Comparison of ENCODE assay signal across 14 cellular contexts in genomic region chr7:44432381-44432977, GRCh38. TPM values are rescaled to one million over a fixed set of nuclear protein-coding genes. Genes with fewer than 3 reads are reported as not detected.
DNase-seq lines count a peak whose midpoint lies in the region; ATAC-seq, FAIRE-seq and TF ChIP-seq lines count a peak whose summit lies in the region.
"Had no signal": no experiment of that assay in that cellular context is flagged by ENCODE, and none has a peak within 500 bp of the region (broad histone marks: within the 10 kb centered on the region; RNA-seq: fewer than 3 reads in every experiment).

No MANE protein-coding gene starts in this region.

- no peak overlapping the region for H4K91ac ChIP-seq in H1 (replicated peaks; ENCODE audit: insufficient read length, low read length)

- POLR2A ChIA-PET in OCI-LY7 (lab: Charles Lee) = interaction anchor here (0.6 to 2.9 kb wide), 14 partner anchors 8 to 326 kb away, joined by 3 to 9 read pairs (median 4); no protein-coding TSS in a partner anchor
- POLR2A ChIA-PET in H1 (lab: Charles Lee; ENCODE audit: partially characterized antibody) = interaction anchor here (0.7 to 1.2 kb wide), 3 partner anchors 10 to 38 kb away, joined by 3 read pairs; no protein-coding TSS in a partner anchor

- H3K27ac ChIP-seq in left ventricle myocardium inferior (replicated peaks) (peak overlapping the region; percentile 56), heart left ventricle (no peak overlapping the region), OCI-LY7 (ENCODE audit: low read depth, low read length, poor library complexity, severe bottlenecking) (peak overlapping the region; percentile 83), H1 (ENCODE audit: low read depth, low read length) (no peak overlapping the region)

- TF ChIP-seq EP300 in H1 (IDR thresholded peaks at IDR 0.05; ENCODE audit: borderline replicate concordance in 1 of 2, low read depth in 2 of 2, low read length in 2 of 2) = no peak

- no peak overlapping the region for H4K5ac ChIP-seq in H1 (ENCODE audit: insufficient read length, low read depth, low read length)

- FAIRE-seq in H1 (lab: Jason Lieb, UNC) (no peak), urothelium cell line (lab: Jason Lieb, UNC) (peak; percentile 9)
- FAIRE-seq: GM12878 had no signal

- H2AFZ ChIP-seq in OCI-LY7 (ENCODE audit: low read length) = no peak overlapping the region
- no peak overlapping the region for H2AFZ ChIP-seq in H1 (ENCODE audit: low read length)

- no TSS peak for BruUV-seq in OCI-LY7 (replicated peaks; lab: Mats Ljungman, UMichigan)

- H3K4me3 ChIP-seq in left ventricle myocardium inferior = no peak overlapping the region
- H3K4me3 ChIP-seq in heart left ventricle = no peak overlapping the region
- no peak overlapping the region for H3K4me3 ChIP-seq in OCI-LY7 (ENCODE audit: low read depth, low read length, poor library complexity, severe bottlenecking)
- no peak overlapping the region for H3K4me3 ChIP-seq in H1 (ENCODE audit: extremely low read depth in 1 of 4, insufficient read depth in 2 of 4, low read depth in 3 of 4, low read length in 4 of 4)
- H3K4me3 ChIP-seq: GM12878 had no signal

- H3K23me2 ChIP-seq in H1 (ENCODE audit: low read depth, low read length) = no peaks in the 10 kb centered on the region

- no peak overlapping the region for H3K56ac ChIP-seq in H1 (replicated peaks; ENCODE audit: insufficient read length, low read depth, low read length)

- 94 to 96% (median 95%) methylated on average over 6 of the region's 6 CpGs for WGBS in heart left ventricle, 4 donors
- 93% methylated on average over 6 of the region's 6 CpGs; no CpG with 5 or more reads in 1 of the 2 experiments for WGBS in H1 (ENCODE audit: extremely low coverage in 1 of 2, insufficient coverage in 1 of 2, insufficient read length in 1 of 2, insufficient replicate concordance in 2 of 2, low coverage in 1 of 2, low lambda C conversion rate in 2 of 2, missing lambda C conversion rate in 1 of 2), 2 experiments

- no peak overlapping the region for H2BK20ac ChIP-seq in H1 (ENCODE audit: low read length)

- H3K9me2 ChIP-seq in OCI-LY7 (ENCODE audit: insufficient read depth, low read length) = no peaks in the 10 kb centered on the region

- no peak overlapping the region for H3K23ac ChIP-seq in H1 (ENCODE audit: insufficient read length)

- H3K79me2 ChIP-seq in OCI-LY7 (ENCODE audit: insufficient read depth, low read depth, low read length) = peaks cover 33% of the 10 kb centered on the region; the same call in 1 of the 2 replicates
- peaks cover 0 to 23% of the 10 kb centered on the region in 2 experiments; a peak in 3 of 4 replicates for H3K79me2 ChIP-seq in H1 (ENCODE audit: control insufficient read depth in 1 of 2, insufficient read depth in 2 of 2, low read length in 2 of 2)

- H3K4me2 ChIP-seq in OCI-LY7 (ENCODE audit: low read length) (peak overlapping the region; percentile 71), H1 (ENCODE audit: insufficient read depth in 1 of 2, low read depth in 2 of 2, low read length in 2 of 2) (no peak overlapping the region)

- ATAC-seq in heart left ventricle = no peak
- ATAC-seq: GM12878, HCT116 had no signal

- H3K36me3 ChIP-seq in left ventricle myocardium inferior (no peaks in the 10 kb centered on the region), heart left ventricle (peaks cover 0 to 3% (median under 1%) of the 10 kb centered on the region in 9 donors), OCI-LY7 (ENCODE audit: insufficient read depth, low read length) (peaks cover 48% of the 10 kb centered on the region), H1 (ENCODE audit: control insufficient read depth in 2 of 4, insufficient read depth in 4 of 4, low read length in 3 of 4) (peaks cover 0 to 5% (median 1%) of the 10 kb centered on the region in 4 experiments; a peak in 4 of 8 replicates)

- no peak overlapping the region for H3K4ac ChIP-seq in H1 (replicated peaks; ENCODE audit: insufficient read length, low read depth, low read length)

- no peak for TF ChIP-seq POLR2A in heart left ventricle (IDR thresholded peaks at IDR 0.05)
- no peak for TF ChIP-seq POLR2A in H1 (IDR thresholded peaks at IDR 0.05; ENCODE audit: control extremely low read depth in 1 of 2, low read depth in 2 of 2, low read length in 2 of 2)

- no peak for TF ChIP-seq CTCF in left ventricle myocardium inferior (IDR thresholded peaks at IDR 0.05; ENCODE audit: borderline replicate concordance)
- TF ChIP-seq CTCF in heart left ventricle (IDR thresholded peaks at IDR 0.05) = no peak
- no peak for TF ChIP-seq CTCF in OCI-LY7 (conservative IDR thresholded peaks at IDR 0.05; ENCODE audit: low read length)
- TF ChIP-seq CTCF in H1 (IDR thresholded peaks at IDR 0.05; ENCODE audit: control extremely low read depth in 1 of 3, insufficient read depth in 1 of 3, low read depth in 1 of 3, low read length in 3 of 3) = no peak

- H3K27me3 ChIP-seq in left ventricle myocardium inferior (ENCODE audit: low read depth) (no peaks in the 10 kb centered on the region), heart left ventricle (no peaks in the 10 kb centered on the region), H1 (replicated peaks in 1 of 4; ENCODE audit: control insufficient read depth in 3 of 4, extremely low read depth in 1 of 4, insufficient read depth in 3 of 4, low read length in 3 of 4) (no peaks in the 10 kb centered on the region)

- no peaks in the 10 kb centered on the region for H4K20me1 ChIP-seq in OCI-LY7 (ENCODE audit: insufficient read depth, low read length)
- peaks cover 0 to 17% of the 10 kb centered on the region in 2 experiments for H4K20me1 ChIP-seq in H1 (replicated peaks in 1 of 2; ENCODE audit: control insufficient read depth in 1 of 2, insufficient read depth in 2 of 2, low read length in 2 of 2)

- CTCF ChIA-PET in OCI-LY7 (lab: Charles Lee; ENCODE audit: unreplicated experiment) = interaction anchor here (0.8 to 1.6 kb wide), 3 partner anchors 20 to 150 kb away, joined by 3 read pairs; no protein-coding TSS in a partner anchor
- CTCF ChIA-PET in H1 (lab: Charles Lee; ENCODE audit: partially characterized antibody) = interaction anchor here (0.9 to 2.4 kb wide), 11 partner anchors 12 to 191 kb away, joined by 3 to 9 read pairs (median 5); no protein-coding TSS in a partner anchor

- H2BK5ac ChIP-seq in H1 (ENCODE audit: low read depth, low read length) = no peak overlapping the region

- no peak overlapping the region for H3K18ac ChIP-seq in H1 (ENCODE audit: extremely low read depth, low read length)

- no peak overlapping the region for H2AK5ac ChIP-seq in H1 (ENCODE audit: low read depth, low read length)

- no peak overlapping the region for H4K8ac ChIP-seq in H1 (ENCODE audit: extremely low read depth, insufficient read depth, low read length)

- H3K79me1 ChIP-seq in H1 (ENCODE audit: low read depth, low read length) = peaks cover 14% of the 10 kb centered on the region

- peaks cover 54% of the 10 kb centered on the region for H3K4me1 ChIP-seq in left ventricle myocardium inferior
- H3K4me1 ChIP-seq in heart left ventricle = peaks cover 0 to 38% (median 16%) of the 10 kb centered on the region in 12 donors
- H3K4me1 ChIP-seq in OCI-LY7 (ENCODE audit: insufficient read depth, low read length, poor library complexity, severe bottlenecking) = peaks cover 57% of the 10 kb centered on the region
- H3K4me1 ChIP-seq in H1 (replicated peaks in 1 of 4; ENCODE audit: control insufficient read depth in 3 of 4, insufficient read depth in 4 of 4, low read length in 3 of 4) = 0 out of 7 replicates have a peak, but pooled peaks cover 0 to 5% (median 0%) of the 10 kb centered on the region in 4 experiments

- H3K9ac ChIP-seq in H1 (replicated peaks in 1 of 4; ENCODE audit: extremely low read depth in 1 of 4, low read depth in 3 of 4, low read length in 3 of 4) = no peak overlapping the region

- no peak for TF ChIP-seq RAD21 in H1 (IDR thresholded peaks at IDR 0.05 in 1 of 2, conservative IDR thresholded peaks at IDR 0.05 in 1 of 2; ENCODE audit: low read depth in 2 of 2, low read length in 2 of 2)

- H3K14ac ChIP-seq in H1 (ENCODE audit: insufficient read length) = peak overlapping the region; percentile 78

- DNase-seq in left ventricle myocardium inferior (no peak), heart left ventricle (no peak), OCI-LY7 (ENCODE audit: low spot score) (peak; percentile 14), H1 (ENCODE audit: low read depth in 1 of 2, low spot score in 2 of 2) (no peak), urothelium cell line (ENCODE audit: low spot score) (no peak), HPDE6-E6E7 (ENCODE audit: extremely low spot score) (no peak)
- no peak for DNase-seq in activated CD8-positive, alpha-beta memory T cell treated with anti-CD3 and anti-CD28 coated beads for 24 hours
- DNase-seq in activated naive CD4-positive, alpha-beta T cell (lab: John Stamatoyannopoulos, UW) = no peak
- DNase-seq: Kasumi-1, NCI-H1436, NCI-H2029 treated with DMSO at 0.1 percent for 48 hours, NCI-H510A had no signal

- H2BK15ac ChIP-seq in H1 (ENCODE audit: low read length) = no peak overlapping the region

- H3K9me3 ChIP-seq in left ventricle myocardium inferior (replicated peaks) = no peaks in the 10 kb centered on the region
- H3K9me3 ChIP-seq in heart left ventricle = no peaks in the 10 kb centered on the region
- H3K9me3 ChIP-seq in OCI-LY7 (ENCODE audit: low read length) = no peaks in the 10 kb centered on the region
- H3K9me3 ChIP-seq in H1 (ENCODE audit: insufficient read depth in 2 of 2, low read depth in 1 of 2, low read length in 1 of 2) = no peaks in the 10 kb centered on the region

- H2BK12ac ChIP-seq in H1 (ENCODE audit: low read depth, low read length) = no peak overlapping the region

- intact Hi-C loops in left ventricle myocardium inferior (cut with micrococcal nuclease) = no loop called here
- intact Hi-C loops in heart left ventricle (cut with DNase I) = no loop called here
- intact Hi-C loops in OCI-LY7 (cut with micrococcal nuclease; ENCODE audit: unreplicated experiment) = no loop called here

- no peak overlapping the region for H2BK120ac ChIP-seq in H1 (replicated peaks; ENCODE audit: low read depth, low read length)

TF ChIP-seq in H1, 55 proteins besides CTCF, POLR2A, EP300 and RAD21:
- no peak for TF ChIP-seq HDAC2 (IDR thresholded peaks at IDR 0.05; ENCODE audit: borderline replicate concordance in 1 of 2, low read depth in 2 of 2, low read length in 2 of 2)

RNA-seq across cellular contexts. Expression of gene NUDCD3, which starts 58.0 kb away (rescaled TPM):
- total RNA-seq in left ventricle myocardium inferior (107 TPM), heart left ventricle (100 to 1,000 TPM in 4 of 9 donors, 10 to 100 TPM in 5; 59.5 to 133 (median 98.7) TPM), OCI-LY7 (2022) (93.8 and 108 TPM in 2 replicates)
- polyA plus RNA-seq in heart left ventricle (10 to 100 TPM; 16.7 to 54.6 TPM), H1 (2011; rRNA removed) (35.2 and 36.3 TPM in 2 replicates)
- 57.0 and 67.4 TPM in 2 replicates for total RNA-seq in OCI-LY7 (2014; rRNA removed; shearing (Covaris generic))
- total RNA-seq in H1 (2021; fragmentation: NEBNext Ultra II Directional; extraction: Animal tissue kit (Norgen Biotek cat#: 25700)) = 83.8 and 93.7 TPM in 2 replicates
- polyA plus RNA-seq in H1 (2011; cell fraction: cytosol; rRNA removed) = 46.0 TPM
- polyA plus RNA-seq in H1 (2011; cell fraction: nucleus; rRNA removed) = 52.0 TPM
- polyA plus RNA-seq in H1 (2012, experiment 1 of 2) = 56.3 to 75.9 TPM (median 60.7 TPM) in 4 replicates
- 36.1 TPM for polyA plus RNA-seq in H1 (2012, experiment 2 of 2)
- 26.9 TPM for polyA plus RNA-seq in H1 (2013, experiment 1 of 2)
- polyA plus RNA-seq in H1 (2013, experiment 2 of 2) = 24.8 TPM
- 95.6 and 118 TPM in 2 replicates for polyA minus RNA-seq in H1 (2011; rRNA and poly(A)+ RNA removed)
- polyA minus RNA-seq in H1 (2011; cell fraction: cytosol; rRNA and poly(A)+ RNA removed) = 35.1 TPM
- polyA minus RNA-seq in H1 (2011; cell fraction: nucleus; rRNA and poly(A)+ RNA removed) = 33.6 TPM

Comparison
In these comparisons a context has a peak if more than half of its experiments do, and no peak if none do; other contexts are left out.
1. H3K27ac ChIP-seq: peak in left ventricle myocardium inferior (single experiment) and OCI-LY7 (single experiment); none in heart left ventricle (0 of 12) and H1 (single experiment).